ENCODE assay signal across 10 cellular contexts in the genomic region with DNA sequence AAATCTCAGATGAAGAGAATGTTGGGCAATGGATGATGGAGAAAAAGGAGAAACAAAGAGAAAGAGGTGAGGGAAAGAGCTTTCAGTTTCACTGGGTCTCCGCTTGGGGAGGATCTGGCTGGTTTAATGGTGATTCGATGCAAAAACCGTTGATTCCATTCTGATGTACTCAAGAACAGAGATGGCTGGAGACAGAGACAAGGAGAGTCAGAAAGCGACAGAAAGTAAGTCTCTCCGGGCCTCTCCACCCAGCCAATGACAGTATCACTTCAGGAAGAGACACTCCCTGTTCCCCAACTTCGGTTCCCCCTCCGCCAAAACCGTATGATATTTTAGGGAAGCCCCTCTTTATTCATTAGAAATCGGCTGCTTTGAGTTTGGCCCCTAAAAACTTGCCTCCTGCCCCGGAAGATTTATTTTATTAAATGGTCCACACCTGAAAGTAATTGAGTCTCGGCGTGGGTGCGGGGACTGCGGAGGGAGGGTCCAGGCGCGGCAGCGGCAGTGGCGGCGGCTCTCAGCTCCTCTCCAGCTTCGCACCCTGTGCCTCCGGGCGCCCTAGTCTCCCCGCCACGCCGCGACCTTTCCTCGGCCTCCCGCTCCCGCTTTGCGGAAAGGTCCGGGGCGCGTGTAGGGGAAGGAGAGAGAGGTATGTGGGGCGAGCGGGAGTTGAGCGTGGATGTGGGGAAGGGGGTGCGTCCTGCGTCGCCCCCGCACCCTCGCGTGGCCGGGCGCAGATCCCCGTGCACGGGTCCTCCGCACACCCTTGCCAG. TPM values are rescaled to one million over a fixed set of nuclear protein-coding genes. Genes with fewer than 3 reads are reported as not detected.
DNase-seq lines count a peak whose midpoint lies in the region; ATAC-seq, FAIRE-seq and TF ChIP-seq lines count a peak whose summit lies in the region.
"Had no signal": no experiment of that assay in that cellular context is flagged by ENCODE, and none has a peak within 500 bp of the region (broad histone marks: within the 10 kb centered on the region; RNA-seq: fewer than 3 reads in every experiment).

No MANE protein-coding gene starts in this region.

- peak overlapping the region; percentile 84 for H3K4me3 Mint-ChIP-seq in activated naive CD4-positive, alpha-beta T cell treated with anti-CD3 and anti-CD28 coated beads, Interleukin-2, amount 50 U/mL, for 24 hours
- peak overlapping the region; percentile 80 to 96 (median 91) for H3K4me3 Mint-ChIP-seq in naive B cell

- H3K9ac ChIP-seq in duodenal mucosa (ENCODE audit: low read depth in 1 of 2, low read length in 2 of 2), result peak overlapping the region; percentile 46 to 57

- H3K27ac Mint-ChIP-seq in activated naive CD4-positive, alpha-beta T cell treated with anti-CD3 and anti-CD28 coated beads, Interleukin-2, amount 50 U/mL, for 24 hours, result peak overlapping the region; percentile 76
- peak overlapping the region in 5 of 6 donors; percentile 4 to 44 (median 35) for H3K27ac Mint-ChIP-seq in naive B cell

- DNase-seq in activated naive CD4-positive, alpha-beta T cell treated with Interleukin-2 at 50 U/mL for 16 hours, result no peak
- DNase-seq in naive B cell (no peak), vagina (ENCODE audit: extremely low spot score in 2 of 2) (no peak), H54 (ENCODE audit: insufficient read length, low spot score) (no peak), body of pancreas (no peak), RCC 7860 (ENCODE audit: low spot score) (no peak)
- DNase-seq: EL had no signal

- H3K4me3 ChIP-seq in duodenal mucosa (ENCODE audit: low read depth in 1 of 2, low read length in 2 of 2) (peak overlapping the region; percentile 72 to 75), vagina (peak overlapping the region; percentile 53 to 74), body of pancreas (peak overlapping the region in 1 of 2 donors; percentile 42)

- no peak overlapping the region for H3K27ac ChIP-seq in duodenal mucosa (ENCODE audit: low read depth, low read length)
- H3K27ac ChIP-seq in vagina, result peak overlapping the region; percentile 77
- peak overlapping the region in 1 of 4 donors; percentile 68 for H3K27ac ChIP-seq in body of pancreas

- FAIRE-seq in H54 (lab: Jason Lieb, UNC) (no peak), RCC 7860 (lab: Jason Lieb, UNC) (no peak)

- H3K36me3 ChIP-seq in duodenal mucosa (ENCODE audit: control insufficient read depth in 1 of 2, insufficient read depth in 2 of 2, low read length in 2 of 2) (no peaks in the 10 kb centered on the region), vagina (no peaks in the 10 kb centered on the region), body of pancreas (replicated peaks in 1 of 2; ENCODE audit: insufficient read depth in 1 of 2, low read depth in 2 of 2) (no peaks in the 10 kb centered on the region)

- H3K27me3 ChIP-seq in duodenal mucosa (ENCODE audit: control insufficient read depth in 1 of 2, insufficient read depth in 2 of 2, low read length in 2 of 2), result peaks cover 21 to 38% of the 10 kb centered on the region in 2 donors
- H3K27me3 ChIP-seq in vagina, result no peaks in the 10 kb centered on the region
- H3K27me3 ChIP-seq in body of pancreas, result no peaks in the 10 kb centered on the region

- 31 to 53% methylated on average over 45 to 47 of the region's 47 CpGs for WGBS in body of pancreas, 2 donors

- intact Hi-C loops in vagina (cut with DNase I), result no loop called here
- intact Hi-C loops in body of pancreas (cut with DNase I), result no loop called here

- peak; percentile 25 to 32 for ATAC-seq in naive B cell (ENCODE audit: low read depth in 2 of 2)
- no peak for ATAC-seq in body of pancreas

- no peaks in the 10 kb centered on the region for H3K36me3 Mint-ChIP-seq in activated naive CD4-positive, alpha-beta T cell treated with anti-CD3 and anti-CD28 coated beads, Interleukin-2, amount 50 U/mL, for 24 hours
- no peaks in the 10 kb centered on the region for H3K36me3 Mint-ChIP-seq in naive B cell

- peaks cover 46% of the 10 kb centered on the region for H3K27me3 Mint-ChIP-seq in activated naive CD4-positive, alpha-beta T cell treated with anti-CD3 and anti-CD28 coated beads, Interleukin-2, amount 50 U/mL, for 24 hours
- peaks cover 44 to 83% (median 77%) of the 10 kb centered on the region in 3 donors for H3K27me3 Mint-ChIP-seq in naive B cell

- H3K9me3 ChIP-seq in duodenal mucosa (ENCODE audit: control insufficient read depth in 1 of 2, low read length in 2 of 2) (no peaks in the 10 kb centered on the region), vagina (no peaks in the 10 kb centered on the region), body of pancreas (no peaks in the 10 kb centered on the region)

- H3K9me3 Mint-ChIP-seq in activated naive CD4-positive, alpha-beta T cell treated with anti-CD3 and anti-CD28 coated beads, Interleukin-2, amount 50 U/mL, for 24 hours, result no peaks in the 10 kb centered on the region
- no peaks in the 10 kb centered on the region for H3K9me3 Mint-ChIP-seq in naive B cell

- H3K4me1 Mint-ChIP-seq in activated naive CD4-positive, alpha-beta T cell treated with anti-CD3 and anti-CD28 coated beads, Interleukin-2, amount 50 U/mL, for 24 hours, result peaks cover 10% of the 10 kb centered on the region
- peaks cover 20 to 22% (median 21%) of the 10 kb centered on the region in 3 donors for H3K4me1 Mint-ChIP-seq in naive B cell

- TF ChIP-seq POLR2A in vagina (IDR thresholded peaks at IDR 0.05), result no peak
- no peak for TF ChIP-seq POLR2A in H54 (IDR thresholded peaks at IDR 0.05; ENCODE audit: low read depth, low read length)
- TF ChIP-seq POLR2A in body of pancreas (IDR thresholded peaks at IDR 0.05), result no peak

- peaks cover 12 to 18% of the 10 kb centered on the region in 2 donors for H3K4me1 ChIP-seq in duodenal mucosa (ENCODE audit: control insufficient read depth in 1 of 2, insufficient read depth in 2 of 2, low read length in 2 of 2)
- H3K4me1 ChIP-seq in vagina, result peaks cover 13% of the 10 kb centered on the region
- peaks cover 16% of the 10 kb centered on the region for H3K4me1 ChIP-seq in body of pancreas

- TF ChIP-seq CTCF in vagina (IDR thresholded peaks at IDR 0.05), result no peak
- no peak for TF ChIP-seq CTCF in body of pancreas (IDR thresholded peaks at IDR 0.05)

RNA-seq across cellular contexts. Expression of a gene that starts 13.2 kb away (rescaled TPM):
- not detected for polyA plus RNA-seq in naive B cell (ENCODE audit: low read depth in 6 of 6)
- total RNA-seq in vagina, result not detected
- not detected for total RNA-seq in body of pancreas
- total RNA-seq: esophagus mucosa had no signal

RNA-seq across cellular contexts. Expression of a gene that starts 28.6 kb away (rescaled TPM):
- polyA plus RNA-seq in naive B cell (ENCODE audit: low read depth in 6 of 6), result not detected
- total RNA-seq in vagina, result not detected
- total RNA-seq in body of pancreas, result not detected
- total RNA-seq: esophagus mucosa had no signal

RNA-seq across cellular contexts. Expression of a gene that starts 49.2 kb away (rescaled TPM):
- polyA plus RNA-seq in naive B cell (ENCODE audit: low read depth in 6 of 6), result 10 to 100 TPM; 19.3 to 45.4 (median 24.1) TPM
- total RNA-seq in vagina, result 40.8 TPM
- total RNA-seq in body of pancreas, result 10 to 100 TPM; 22.7 to 24.1 TPM
